2 cellular contexts compared by ENCODE assay signal in the genomic region with DNA sequence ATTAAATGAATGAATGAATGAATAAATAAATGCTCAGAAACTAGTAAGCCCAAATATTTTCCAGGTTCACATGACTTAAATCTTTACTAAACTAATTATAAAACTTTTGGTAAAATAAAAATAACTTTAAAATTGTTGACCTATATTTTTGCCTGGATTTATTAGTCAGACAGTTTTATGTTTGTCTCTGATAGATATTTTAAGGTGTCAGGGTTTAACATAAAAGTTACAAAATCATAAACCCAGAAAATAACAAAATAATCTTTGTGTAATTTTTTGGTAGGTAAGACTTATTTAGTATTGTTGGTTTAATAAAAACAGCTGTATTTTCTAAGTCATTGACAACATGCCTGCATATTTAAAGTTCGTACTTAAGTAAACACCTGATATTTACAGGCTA.
TF ChIP-seq lines count a peak whose summit lies in the region.

No MANE protein-coding gene starts in this region.

TF ChIP-seq in HCT116, 20 proteins besides CTCF, POLR2A, EP300 and RAD21 (continued from another document):
- TF ChIP-seq CBX3 (IDR thresholded peaks at IDR 0.05; ENCODE audit: low read depth), result peak; percentile 59; the same call in 1 of the 2 replicates

TF ChIP-seq in GM12878, 131 proteins besides CTCF, POLR2A, EP300 and RAD21 (continued from another document):
- TF ChIP-seq, protein P1, sequence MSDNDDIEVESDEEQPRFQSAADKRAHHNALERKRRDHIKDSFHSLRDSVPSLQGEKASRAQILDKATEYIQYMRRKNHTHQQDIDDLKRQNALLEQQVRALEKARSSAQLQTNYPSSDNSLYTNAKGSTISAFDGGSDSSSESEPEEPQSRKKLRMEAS (IDR thresholded peaks at IDR 0.05; ENCODE audit: low read depth, low read length), result no peak
- TF ChIP-seq CBX5 (IDR thresholded peaks at IDR 0.05; ENCODE audit: low read depth) (0 out of 2 replicates have a peak, but pooled peaks have one; percentile 46), STAT3 (IDR thresholded peaks at IDR 0.05; ENCODE audit: low read depth, low read length) (no peak)
- TF ChIP-seq, protein P2, sequence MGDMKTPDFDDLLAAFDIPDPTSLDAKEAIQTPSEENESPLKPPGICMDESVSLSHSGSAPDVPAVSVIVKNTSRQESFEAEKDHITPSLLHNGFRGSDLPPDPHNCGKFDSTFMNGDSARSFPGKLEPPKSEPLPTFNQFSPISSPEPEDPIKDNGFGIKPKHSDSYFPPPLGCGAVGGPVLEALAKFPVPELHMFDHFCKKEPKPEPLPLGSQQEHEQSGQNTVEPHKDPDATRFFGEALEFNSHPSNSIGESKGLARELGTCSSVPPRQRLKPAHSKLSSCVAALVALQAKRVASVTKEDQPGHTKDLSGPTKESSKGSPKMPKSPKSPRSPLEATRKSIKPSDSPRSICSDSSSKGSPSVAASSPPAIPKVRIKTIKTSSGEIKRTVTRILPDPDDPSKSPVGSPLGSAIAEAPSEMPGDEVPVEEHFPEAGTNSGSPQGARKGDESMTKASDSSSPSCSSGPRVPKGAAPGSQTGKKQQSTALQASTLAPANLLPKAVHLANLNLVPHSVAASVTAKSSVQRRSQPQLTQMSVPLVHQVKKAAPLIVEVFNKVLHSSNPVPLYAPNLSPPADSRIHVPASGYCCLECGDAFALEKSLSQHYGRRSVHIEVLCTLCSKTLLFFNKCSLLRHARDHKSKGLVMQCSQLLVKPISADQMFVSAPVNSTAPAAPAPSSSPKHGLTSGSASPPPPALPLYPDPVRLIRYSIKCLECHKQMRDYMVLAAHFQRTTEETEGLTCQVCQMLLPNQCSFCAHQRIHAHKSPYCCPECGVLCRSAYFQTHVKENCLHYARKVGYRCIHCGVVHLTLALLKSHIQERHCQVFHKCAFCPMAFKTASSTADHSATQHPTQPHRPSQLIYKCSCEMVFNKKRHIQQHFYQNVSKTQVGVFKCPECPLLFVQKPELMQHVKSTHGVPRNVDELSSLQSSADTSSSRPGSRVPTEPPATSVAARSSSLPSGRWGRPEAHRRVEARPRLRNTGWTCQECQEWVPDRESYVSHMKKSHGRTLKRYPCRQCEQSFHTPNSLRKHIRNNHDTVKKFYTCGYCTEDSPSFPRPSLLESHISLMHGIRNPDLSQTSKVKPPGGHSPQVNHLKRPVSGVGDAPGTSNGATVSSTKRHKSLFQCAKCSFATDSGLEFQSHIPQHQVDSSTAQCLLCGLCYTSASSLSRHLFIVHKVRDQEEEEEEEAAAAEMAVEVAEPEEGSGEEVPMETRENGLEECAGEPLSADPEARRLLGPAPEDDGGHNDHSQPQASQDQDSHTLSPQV (IDR thresholded peaks at IDR 0.05), result no peak
